In genomic region chr13:27607125-27607524, GRCh38 we compare ENCODE assay signal across 11 cellular contexts. TPM values are rescaled to one million over a fixed set of nuclear protein-coding genes. Genes with fewer than 3 reads are reported as not detected.
DNase-seq lines count a peak whose midpoint lies in the region; ATAC-seq, FAIRE-seq and TF ChIP-seq lines count a peak whose summit lies in the region.
"Had no signal": no experiment of that assay in that cellular context is flagged by ENCODE, and none has a peak within 500 bp of the region (broad histone marks: within the 10 kb centered on the region; RNA-seq: fewer than 3 reads in every experiment).

No MANE protein-coding gene starts in this region.

- TF ChIP-seq CTCF in A549 (IDR thresholded peaks at IDR 0.05) (no peak), brain microvascular endothelial cell (IDR thresholded peaks at IDR 0.05; ENCODE audit: low read depth, low read length, missing control alignments) (no peak)

- FAIRE-seq in A549 (lab: Jason Lieb, UNC) = no peak

- DNase-seq in A549 (ENCODE audit: low read depth in 1 of 2, low spot score in 1 of 2) (peak in 1 of 2 experiments; percentile 63), brain microvascular endothelial cell (peak; percentile 89), kidney glomerular epithelial cell (lab: John Stamatoyannopoulos, UW) (peak; percentile 53), NCI-H1092 treated with DMSO at 0.1 percent for 48 hours (lab: John Stamatoyannopoulos, UW) (no peak), NCI-H748 treated with DMSO at 0.1 percent for 48 hours (lab: John Stamatoyannopoulos, UW) (no peak), GDM1 (lab: John Stamatoyannopoulos, UW) (no peak)
- no peak for DNase-seq in CD8-positive, alpha-beta memory T cell
- DNase-seq: activated T-cell treated with anti-CD3 and anti-CD28 coated beads, Interleukin-2, amount 50 U/mL, for 72 hours; SHP77 had no signal

- H3K4me3 Mint-ChIP-seq in CD8-positive, alpha-beta memory T cell = no peak overlapping the region
- H3K4me3 Mint-ChIP-seq: activated T-cell treated with anti-CD3 and anti-CD28 coated beads, Interleukin-2, amount 50 U/mL, for 72 hours had no signal

- H3K9ac ChIP-seq in HUES48 (ENCODE audit: low read depth, low read length) = no peak overlapping the region

- ATAC-seq in A549 = peak in 1 of 2 experiments; percentile 53; a peak in 2 of 6 replicates
- ATAC-seq: activated T-cell treated with anti-CD3 and anti-CD28 coated beads, Interleukin-2, amount 50 U/mL, for 72 hours had no signal

- no peaks in the 10 kb centered on the region for H3K27me3 ChIP-seq in HUES48 (ENCODE audit: control insufficient read depth, insufficient read depth, low read length)
- no peaks in the 10 kb centered on the region for H3K27me3 ChIP-seq in brain microvascular endothelial cell (replicated peaks)
- H3K27me3 ChIP-seq in CD8-positive, alpha-beta memory T cell (ENCODE audit: insufficient read depth, low read length, poor library complexity, severe bottlenecking) = no peaks in the 10 kb centered on the region

- CTCF ChIA-PET in A549 (lab: Yijun Ruan, JAX) = interaction anchor here (1.1 kb wide), 1 partner anchor 74 kb away, joined by 3 read pairs; no protein-coding TSS in a partner anchor
- CTCF ChIA-PET in CD8-positive, alpha-beta memory T cell (lab: Charles Lee) = no interaction called here

- no peak overlapping the region; a peak in 1 of 6 replicates for H3K27ac ChIP-seq in A549
- H3K27ac ChIP-seq in HUES48 (ENCODE audit: low read depth, low read length) = peak overlapping the region; percentile 14
- peak overlapping the region; percentile 42 for H3K27ac ChIP-seq in brain microvascular endothelial cell
- no peak overlapping the region for H3K27ac ChIP-seq in CD8-positive, alpha-beta memory T cell (ENCODE audit: low read depth, low read length)
- H3K27ac ChIP-seq: C4-2B had no signal

- no peak for TF ChIP-seq EP300 in A549 (IDR thresholded peaks at IDR 0.05)

- POLR2A ChIA-PET in A549 (lab: Yijun Ruan, JAX) = interaction anchor here (1.2 kb wide), 1 partner anchor 13 kb away, joined by 4 read pairs; the partner anchor contains the start of gene LNX2
- POLR2A ChIA-PET in CD8-positive, alpha-beta memory T cell (lab: Charles Lee) = no interaction called here

- no peaks in the 10 kb centered on the region for H3K9me3 Mint-ChIP-seq in CD8-positive, alpha-beta memory T cell

- H3K36me3 Mint-ChIP-seq in CD8-positive, alpha-beta memory T cell = peaks cover 0 to 1% (median 0%) of the 10 kb centered on the region in 3 donors

- WGBS in A549 (ENCODE audit: missing lambda C conversion rate) = 9% methylated on average over 4 of the region's 4 CpGs

- H3K4me3 ChIP-seq in A549 = no peak overlapping the region
- H3K4me3 ChIP-seq in HUES48 (ENCODE audit: low read depth, low read length) = no peak overlapping the region
- H3K4me3 ChIP-seq in brain microvascular endothelial cell (ENCODE audit: low read depth, low read length) = no peak overlapping the region
- H3K4me3 ChIP-seq in CD8-positive, alpha-beta memory T cell (ENCODE audit: low read length) = no peak overlapping the region

- no peaks in the 10 kb centered on the region for H3K27me3 Mint-ChIP-seq in CD8-positive, alpha-beta memory T cell

- in situ Hi-C loops in brain microvascular endothelial cell (cut with HindIII; ENCODE audit: low pct_ligation_motif_present, low sequenced_read_pairs) = no loop called here

- no peak for TF ChIP-seq POLR2A in A549 (IDR thresholded peaks at IDR 0.05; ENCODE audit: low read length)

- H3K36me3 ChIP-seq in HUES48 (ENCODE audit: control insufficient read depth, insufficient read depth, low read length) (no peaks in the 10 kb centered on the region), brain microvascular endothelial cell (replicated peaks) (no peaks in the 10 kb centered on the region)
- no peaks in the 10 kb centered on the region for H3K36me3 ChIP-seq in CD8-positive, alpha-beta memory T cell (ENCODE audit: insufficient read depth, low read length)

- H3K4me1 ChIP-seq in A549 = peaks cover 16% of the 10 kb centered on the region
- peaks cover 23% of the 10 kb centered on the region for H3K4me1 ChIP-seq in HUES48 (ENCODE audit: control insufficient read depth, insufficient read depth, low read length)
- H3K4me1 ChIP-seq in CD8-positive, alpha-beta memory T cell (ENCODE audit: insufficient read depth, low read length) = peaks cover 2% of the 10 kb centered on the region

- no peak overlapping the region for H3K27ac Mint-ChIP-seq in CD8-positive, alpha-beta memory T cell
- H3K27ac Mint-ChIP-seq: activated T-cell treated with anti-CD3 and anti-CD28 coated beads, Interleukin-2, amount 50 U/mL, for 72 hours had no signal

- no peaks in the 10 kb centered on the region for H3K9me3 ChIP-seq in A549
- no peaks in the 10 kb centered on the region for H3K9me3 ChIP-seq in HUES48 (ENCODE audit: control insufficient read depth, insufficient read depth, low read length)
- H3K9me3 ChIP-seq in CD8-positive, alpha-beta memory T cell (ENCODE audit: low read length) = no peaks in the 10 kb centered on the region

- peaks cover 34 to 53% (median 49%) of the 10 kb centered on the region in 3 donors for H3K4me1 Mint-ChIP-seq in CD8-positive, alpha-beta memory T cell

- TF ChIP-seq RAD21 in A549 (conservative IDR thresholded peaks at IDR 0.05 in 1 of 2, IDR thresholded peaks at IDR 0.05 in 1 of 2) = no peak

- peak overlapping the region; percentile 56 for H3K4me2 ChIP-seq in A549

TF ChIP-seq in A549, 52 proteins besides CTCF, POLR2A, EP300 and RAD21:
- TF ChIP-seq SREBF2 (IDR thresholded peaks at IDR 0.05) = no peak
- TF ChIP-seq MAFK (IDR thresholded peaks at IDR 0.05; ENCODE audit: partially characterized antibody) = peak; percentile 17
- 0 out of 2 replicates have a peak, but pooled peaks have one; percentile 17 for TF ChIP-seq FOSL2 (IDR thresholded peaks at IDR 0.05)
- TF ChIP-seq FOSL2 (CRISPR knock-in tag; IDR thresholded peaks at IDR 0.05) = peak; percentile 83
- no peak for TF ChIP-seq HOXB13 (CRISPR knock-in tag; IDR thresholded peaks at IDR 0.05; ENCODE audit: low read depth)
- TF ChIP-seq KDM5A (IDR thresholded peaks at IDR 0.05) = no peak

RNA-seq across cellular contexts. Expression of gene LNX2, which starts 13.2 kb away (rescaled TPM):
- 6.3 and 6.8 TPM in 2 replicates for polyA plus RNA-seq in A549 (2011; rRNA removed)
- polyA plus RNA-seq in A549 (2012; cell fraction: cytosol; rRNA removed) = 1.8 and 2.1 TPM in 2 replicates
- 1.2 and 1.6 TPM in 2 replicates for polyA plus RNA-seq in A549 (2012; cell fraction: nucleus; rRNA removed)
- polyA plus RNA-seq in A549 (2017; fragmentation: RNase III; extraction: RNeasy Plus Mini Kit Qiagen cat#74134 plus additional on column Dnase treatment) = 2.7 to 3.3 TPM (median 2.7 TPM) in 3 replicates
- 6.4 and 7.9 TPM in 2 replicates for polyA minus RNA-seq in A549 (2011; rRNA and poly(A)+ RNA removed)
- total RNA-seq in CD8-positive, alpha-beta memory T cell = 1 to 10 TPM; 4.4 to 4.7 TPM
- polyA plus RNA-seq in CD8-positive, alpha-beta memory T cell = 5.0 TPM

RNA-seq across cellular contexts. Expression of gene POLR1D, which starts 14.6 kb away (rescaled TPM):
- polyA plus RNA-seq in A549 (2011; rRNA removed) = 161 and 192 TPM in 2 replicates
- polyA plus RNA-seq in A549 (2012; cell fraction: cytosol; rRNA removed) = 92.9 and 94.6 TPM in 2 replicates
- polyA plus RNA-seq in A549 (2012; cell fraction: nucleus; rRNA removed) = 34.2 and 50.6 TPM in 2 replicates
- 110 to 120 TPM (median 117 TPM) in 3 replicates for polyA plus RNA-seq in A549 (2017; fragmentation: RNase III; extraction: RNeasy Plus Mini Kit Qiagen cat#74134 plus additional on column Dnase treatment)
- polyA minus RNA-seq in A549 (2011; rRNA and poly(A)+ RNA removed) = 30.3 and 31.6 TPM in 2 replicates
- total RNA-seq in CD8-positive, alpha-beta memory T cell = 100 to 1,000 TPM; 134 to 137 TPM
- 135 TPM for polyA plus RNA-seq in CD8-positive, alpha-beta memory T cell

Comparison
In these comparisons a context has a peak if more than half of its experiments do, and no peak if none do; other contexts are left out.
1. DNase-seq: peak in brain microvascular endothelial cell (single experiment) and kidney glomerular epithelial cell (single experiment); none in CD8-positive, alpha-beta memory T cell (0 of 5), NCI-H1092 treated with DMSO at 0.1 percent for 48 hours (single experiment), NCI-H748 treated with DMSO at 0.1 percent for 48 hours (single experiment) and GDM1 (single experiment).
2. H3K27ac ChIP-seq: peak in HUES48 (single experiment) and brain microvascular endothelial cell (single experiment); none in A549 (0 of 2) and CD8-positive, alpha-beta memory T cell (single experiment).